ENCODE assay signal across 8 cellular contexts in genomic region chr11:61947486-61948210, GRCh38. TPM values are rescaled to one million over a fixed set of nuclear protein-coding genes. Genes with fewer than 3 reads are reported as not detected.
DNase-seq lines count a peak whose midpoint lies in the region; ATAC-seq lines count a peak whose summit lies in the region.

No MANE protein-coding gene starts in this region.

- H3K27me3 Mint-ChIP-seq in activated CD4-positive, alpha-beta memory T cell treated with anti-CD3 and anti-CD28 coated beads for 36 hours: peaks cover 2% of the 10 kb centered on the region

- no peaks in the 10 kb centered on the region for H3K36me3 Mint-ChIP-seq in activated CD4-positive, alpha-beta memory T cell treated with anti-CD3 and anti-CD28 coated beads for 36 hours

- no peak overlapping the region for H3K27ac Mint-ChIP-seq in activated CD4-positive, alpha-beta memory T cell treated with anti-CD3 and anti-CD28 coated beads for 36 hours

- CTCF ChIA-PET in activated CD4-positive, alpha-beta memory T cell treated with anti-CD3 and anti-CD28 coated beads for 36 hours (lab: Charles Lee): interaction anchor here (0.7 to 8.7 kb wide), 37 partner anchors 7 to 299 kb away, joined by 3 to 237 read pairs (median 5); partner anchors contain the start of genes FEN1, FTH1 and TMEM258

- H3K4me1 Mint-ChIP-seq in activated CD4-positive, alpha-beta memory T cell treated with anti-CD3 and anti-CD28 coated beads for 36 hours (ENCODE audit: low read depth): no peaks in the 10 kb centered on the region

- DNase-seq in COLO668 (lab: John Stamatoyannopoulos, UW; ENCODE audit: unreplicated experiment): peak; percentile 62
- DNase-seq in HUDEP-2 (lab: John Stamatoyannopoulos, UW; ENCODE audit: unreplicated experiment in 76 of 76): peak in 71 of 76 experiments; percentile 31 to 90 (median 73)
- peak; percentile 43 to 77 for DNase-seq in NOMO-1 (lab: John Stamatoyannopoulos, UW; ENCODE audit: unreplicated experiment in 2 of 2)
- DNase-seq in activated CD4-positive, alpha-beta memory T cell treated with anti-CD3 and anti-CD28 coated beads for 36 hours: peak; percentile 80
- DNase-seq in effector CD4-positive, alpha-beta T cell: peak; percentile 53
- DNase-seq in medulla oblongata (ENCODE audit: extremely low spot score): peak; percentile 94
- peak; percentile 35 for DNase-seq in stimulated activated CD8-positive, alpha-beta memory T cell treated with anti-CD3 and anti-CD28 coated beads, Interleukin-7, amount 100 ng/mL, for 24 hours (ENCODE audit: low read depth)

- H3K4me3 Mint-ChIP-seq in activated CD4-positive, alpha-beta memory T cell treated with anti-CD3 and anti-CD28 coated beads for 36 hours: no peak overlapping the region

- POLR2A ChIA-PET in activated CD4-positive, alpha-beta memory T cell treated with anti-CD3 and anti-CD28 coated beads for 36 hours (lab: Charles Lee): interaction anchor here (1.2 kb wide), 1 partner anchor 19 kb away, joined by 3 read pairs; the partner anchor contains the start of gene FTH1

- intact Hi-C loops in activated CD4-positive, alpha-beta memory T cell treated with anti-CD3 and anti-CD28 coated beads for 36 hours (cut with micrococcal nuclease): loop anchor here (1.0 to 2.0 kb wide), 4 partner anchors 48 to 150 kb away; no protein-coding TSS in a partner anchor

- no peaks in the 10 kb centered on the region for H3K9me3 Mint-ChIP-seq in activated CD4-positive, alpha-beta memory T cell treated with anti-CD3 and anti-CD28 coated beads for 36 hours

- ATAC-seq in GM21528 (IDR thresholded peaks at IDR 0.05; ENCODE audit: low FRiP score, unreplicated experiment): no peak

RNA-seq across cellular contexts. Expression of gene BEST1, which starts 2.5 kb away (rescaled TPM):
- under 1 TPM; 0.41 to 0.48 TPM for total RNA-seq in activated CD4-positive, alpha-beta memory T cell treated with anti-CD3 and anti-CD28 coated beads for 36 hours

RNA-seq across cellular contexts. Expression of gene FTH1, which starts 19.8 kb away (rescaled TPM):
- total RNA-seq in activated CD4-positive, alpha-beta memory T cell treated with anti-CD3 and anti-CD28 coated beads for 36 hours: 100 to 1,000 TPM; 915 to 922 TPM

RNA-seq across cellular contexts. Expression of gene RAB3IL1, which starts 30.3 kb away (rescaled TPM):
- under 1 TPM; 0.10 to 0.21 TPM for total RNA-seq in activated CD4-positive, alpha-beta memory T cell treated with anti-CD3 and anti-CD28 coated beads for 36 hours

RNA-seq across cellular contexts. Expression of gene FADS3, which starts 56.3 kb away (rescaled TPM):
- 10 to 100 TPM; 11.9 to 12.1 TPM for total RNA-seq in activated CD4-positive, alpha-beta memory T cell treated with anti-CD3 and anti-CD28 coated beads for 36 hours

Comparison
In these comparisons a context has a peak if more than half of its experiments do, and no peak if none do; other contexts are left out.
1. DNase-seq: peak in every context shown above with its lines; median percentile 94 in medulla oblongata; 80 in activated CD4-positive, alpha-beta memory T cell treated with anti-CD3 and anti-CD28 coated beads for 36 hours; 73 in HUDEP-2; 62 in COLO668; 60 in NOMO-1; 53 in effector CD4-positive, alpha-beta T cell; 35 in stimulated activated CD8-positive, alpha-beta memory T cell treated with anti-CD3 and anti-CD28 coated beads, Interleukin-7, amount 100 ng/mL, for 24 hours.